1 cellular context compared by ENCODE assay signal in genomic region chr18:79405019-79405780, GRCh38.
TF ChIP-seq lines count a peak whose summit lies in the region.

No MANE protein-coding gene starts in this region.

TF ChIP-seq in GM12878, 131 proteins besides CTCF, POLR2A, EP300 and RAD21 (continued from another document):
- 0 out of 2 replicates have a peak, but pooled peaks have one; percentile 49 for TF ChIP-seq ZSCAN29 (IDR thresholded peaks at IDR 0.05)
- peak; percentile 46; the same call in 1 of the 2 replicates for TF ChIP-seq MLLT1 (IDR thresholded peaks at IDR 0.05)
- TF ChIP-seq ZBED1 (IDR thresholded peaks at IDR 0.05; ENCODE audit: borderline replicate concordance): no peak
- no peak for TF ChIP-seq CHD1 (IDR thresholded peaks at IDR 0.05; ENCODE audit: low read depth, low read length)
- TF ChIP-seq TCF3 (IDR thresholded peaks at IDR 0.05; ENCODE audit: borderline replicate concordance, insufficient read depth, low read depth, low read length): peak; percentile 24; the same call in 1 of the 2 replicates
- peak; percentile 63; the same call in 1 of the 2 replicates for TF ChIP-seq JUNB (IDR thresholded peaks at IDR 0.05)
- no peak for TF ChIP-seq CBX3 (IDR thresholded peaks at IDR 0.05; ENCODE audit: borderline replicate concordance, low read depth)
- TF ChIP-seq CEBPB (IDR thresholded peaks at IDR 0.05; ENCODE audit: borderline replicate concordance in 1 of 2, low read depth in 2 of 2, low read length in 2 of 2): no peak
- peak; percentile 58 for TF ChIP-seq PML (IDR thresholded peaks at IDR 0.05; ENCODE audit: low read length)
- no peak for TF ChIP-seq SREBF2 (IDR thresholded peaks at IDR 0.05; ENCODE audit: low read length)
- no peak for TF ChIP-seq CEBPZ (IDR thresholded peaks at IDR 0.05; ENCODE audit: low read depth, low read length)
- TF ChIP-seq, protein P1, sequence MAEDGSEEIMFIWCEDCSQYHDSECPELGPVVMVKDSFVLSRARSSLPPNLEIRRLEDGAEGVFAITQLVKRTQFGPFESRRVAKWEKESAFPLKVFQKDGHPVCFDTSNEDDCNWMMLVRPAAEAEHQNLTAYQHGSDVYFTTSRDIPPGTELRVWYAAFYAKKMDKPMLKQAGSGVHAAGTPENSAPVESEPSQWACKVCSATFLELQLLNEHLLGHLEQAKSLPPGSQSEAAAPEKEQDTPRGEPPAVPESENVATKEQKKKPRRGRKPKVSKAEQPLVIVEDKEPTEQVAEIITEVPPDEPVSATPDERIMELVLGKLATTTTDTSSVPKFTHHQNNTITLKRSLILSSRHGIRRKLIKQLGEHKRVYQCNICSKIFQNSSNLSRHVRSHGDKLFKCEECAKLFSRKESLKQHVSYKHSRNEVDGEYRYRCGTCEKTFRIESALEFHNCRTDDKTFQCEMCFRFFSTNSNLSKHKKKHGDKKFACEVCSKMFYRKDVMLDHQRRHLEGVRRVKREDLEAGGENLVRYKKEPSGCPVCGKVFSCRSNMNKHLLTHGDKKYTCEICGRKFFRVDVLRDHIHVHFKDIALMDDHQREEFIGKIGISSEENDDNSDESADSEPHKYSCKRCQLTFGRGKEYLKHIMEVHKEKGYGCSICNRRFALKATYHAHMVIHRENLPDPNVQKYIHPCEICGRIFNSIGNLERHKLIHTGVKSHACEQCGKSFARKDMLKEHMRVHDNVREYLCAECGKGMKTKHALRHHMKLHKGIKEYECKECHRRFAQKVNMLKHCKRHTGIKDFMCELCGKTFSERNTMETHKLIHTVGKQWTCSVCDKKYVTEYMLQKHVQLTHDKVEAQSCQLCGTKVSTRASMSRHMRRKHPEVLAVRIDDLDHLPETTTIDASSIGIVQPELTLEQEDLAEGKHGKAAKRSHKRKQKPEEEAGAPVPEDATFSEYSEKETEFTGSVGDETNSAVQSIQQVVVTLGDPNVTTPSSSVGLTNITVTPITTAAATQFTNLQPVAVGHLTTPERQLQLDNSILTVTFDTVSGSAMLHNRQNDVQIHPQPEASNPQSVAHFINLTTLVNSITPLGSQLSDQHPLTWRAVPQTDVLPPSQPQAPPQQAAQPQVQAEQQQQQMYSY (CRISPR knock-in tag; IDR thresholded peaks at IDR 0.05): no peak
- TF ChIP-seq SIN3A (IDR thresholded peaks at IDR 0.05; ENCODE audit: low read depth, low read length): no peak
- TF ChIP-seq CREB1 (IDR thresholded peaks at IDR 0.05; ENCODE audit: low read depth): peak; percentile 53; the same call in 1 of the 2 replicates
- peak; percentile 41; the same call in 1 of the 2 replicates for TF ChIP-seq CREM (IDR thresholded peaks at IDR 0.05; ENCODE audit: low read depth)
- no peak for TF ChIP-seq POLR2AphosphoS2 (IDR thresholded peaks at IDR 0.05; ENCODE audit: low read depth, low read length)
- TF ChIP-seq GATAD2B (conservative IDR thresholded peaks at IDR 0.05; ENCODE audit: low read depth): no peak
- TF ChIP-seq USF1 (IDR thresholded peaks at IDR 0.05; ENCODE audit: borderline replicate concordance, extremely low read length, insufficient read depth, low read depth, low read length): no peak
- TF ChIP-seq NR2F1 (conservative IDR thresholded peaks at IDR 0.05): 0 out of 2 replicates have a peak, but pooled peaks have one; percentile 8
- no peak for TF ChIP-seq RFX5 (IDR thresholded peaks at IDR 0.05; ENCODE audit: low read depth, low read length)
- peak; percentile 51; the same call in 1 of the 2 replicates for TF ChIP-seq TCF12 (IDR thresholded peaks at IDR 0.05; ENCODE audit: low read depth, low read length)
- TF ChIP-seq ASH2L (IDR thresholded peaks at IDR 0.05; ENCODE audit: borderline replicate concordance, low read depth): no peak
- TF ChIP-seq FOXK2 (IDR thresholded peaks at IDR 0.05): no peak
- TF ChIP-seq, protein P2, sequence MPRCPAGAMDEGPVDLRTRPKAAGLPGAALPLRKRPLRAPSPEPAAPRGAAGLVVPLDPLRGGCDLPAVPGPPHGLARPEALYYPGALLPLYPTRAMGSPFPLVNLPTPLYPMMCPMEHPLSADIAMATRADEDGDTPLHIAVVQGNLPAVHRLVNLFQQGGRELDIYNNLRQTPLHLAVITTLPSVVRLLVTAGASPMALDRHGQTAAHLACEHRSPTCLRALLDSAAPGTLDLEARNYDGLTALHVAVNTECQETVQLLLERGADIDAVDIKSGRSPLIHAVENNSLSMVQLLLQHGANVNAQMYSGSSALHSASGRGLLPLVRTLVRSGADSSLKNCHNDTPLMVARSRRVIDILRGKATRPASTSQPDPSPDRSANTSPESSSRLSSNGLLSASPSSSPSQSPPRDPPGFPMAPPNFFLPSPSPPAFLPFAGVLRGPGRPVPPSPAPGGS (IDR thresholded peaks at IDR 0.05; ENCODE audit: borderline replicate concordance, insufficient read depth, low read depth, low read length, poor library complexity, severe bottlenecking): no peak
- no peak for TF ChIP-seq CBFB (IDR thresholded peaks at IDR 0.05; ENCODE audit: low read depth)
- no peak for TF ChIP-seq NFYA (IDR thresholded peaks at IDR 0.05; ENCODE audit: borderline replicate concordance, low read depth, low read length)
- TF ChIP-seq E4F1 (IDR thresholded peaks at IDR 0.05; ENCODE audit: borderline replicate concordance, partially characterized antibody): no peak
- TF ChIP-seq MEF2A (IDR thresholded peaks at IDR 0.05; ENCODE audit: insufficient read depth, low read depth, low read length): no peak
- peak; percentile 4; the same call in 1 of the 2 replicates for TF ChIP-seq RUNX3 (IDR thresholded peaks at IDR 0.05; ENCODE audit: low read length)
- TF ChIP-seq NR2C2 (IDR thresholded peaks at IDR 0.05; ENCODE audit: borderline replicate concordance, control insufficient read depth, insufficient read length, low read depth): no peak
- no peak for TF ChIP-seq ZNF687 (IDR thresholded peaks at IDR 0.05)
